Comparison of ENCODE assay signal across 33 cellular contexts in the genomic region with DNA sequence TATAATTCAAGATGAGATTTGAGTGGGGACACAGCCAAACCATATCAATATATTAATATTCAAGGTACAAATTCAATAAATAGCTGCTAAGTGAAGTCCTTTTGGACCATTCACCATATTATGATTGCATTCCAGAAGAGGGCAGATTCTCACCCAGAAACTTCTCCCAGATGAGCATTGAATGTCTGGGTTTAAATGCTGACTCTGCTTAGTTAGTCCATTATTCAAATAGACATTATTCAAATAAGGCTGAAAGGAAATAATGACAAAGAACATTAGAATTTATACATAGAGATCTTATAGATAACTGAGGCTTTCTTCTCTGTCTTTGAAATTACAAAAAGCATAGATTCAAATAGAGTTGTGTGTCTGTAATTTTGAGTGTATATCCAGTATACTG.
DNase-seq lines count a peak whose midpoint lies in the region; ATAC-seq, FAIRE-seq and TF ChIP-seq lines count a peak whose summit lies in the region.
"Had no signal": no experiment of that assay in that cellular context is flagged by ENCODE, and none has a peak within 500 bp of the region (broad histone marks: within the 10 kb centered on the region; RNA-seq: fewer than 3 reads in every experiment).

No MANE protein-coding gene starts in this region.

- no peak overlapping the region for H4K8ac ChIP-seq in trophoblast cell (ENCODE audit: low read depth, low read length)

- H3K4ac ChIP-seq in trophoblast cell (ENCODE audit: low read depth, low read length): no peak overlapping the region

- peak overlapping the region; percentile 39 for H4K91ac ChIP-seq in trophoblast cell (ENCODE audit: low read depth, low read length)

- H3K4me1 ChIP-seq in HepG2 (ENCODE audit: insufficient read depth, low read length) (no peaks in the 10 kb centered on the region), right lobe of liver (no peaks in the 10 kb centered on the region), trophoblast cell (ENCODE audit: control insufficient read depth in 1 of 2, insufficient read depth in 2 of 2, low read length in 2 of 2) (no peaks in the 10 kb centered on the region)
- H3K4me1 ChIP-seq: A549; BE2C; BLaER1; BLaER1 treated with 17β-estradiol and CSF1 and Interleukin-3, amounts not matched to agents 10 nM and 100 nM; Caco-2 had no signal

- H3K23ac ChIP-seq in trophoblast cell (ENCODE audit: low read length): no peak overlapping the region

- no peak overlapping the region for H3K9ac ChIP-seq in HepG2 (ENCODE audit: insufficient read depth, low read depth, low read length)
- H3K9ac ChIP-seq in trophoblast cell (ENCODE audit: low read length): no peak overlapping the region
- H3K9ac ChIP-seq: BLaER1; BLaER1 treated with 17β-estradiol and CSF1 and Interleukin-3, amounts not matched to agents 10 nM and 100 nM had no signal

- H4K20me1 ChIP-seq in HepG2 (ENCODE audit: insufficient read depth, low read length): no peaks in the 10 kb centered on the region
- H4K20me1 ChIP-seq: BLaER1; BLaER1 treated with 17β-estradiol and CSF1 and Interleukin-3, amounts not matched to agents 10 nM and 100 nM had no signal

- TF ChIP-seq CTCF in HepG2 (CRISPR knock-in tag; IDR thresholded peaks at IDR 0.05): no peak
- no peak for TF ChIP-seq CTCF in right lobe of liver (IDR thresholded peaks at IDR 0.05)

- H2BK5ac ChIP-seq in trophoblast cell (ENCODE audit: low read depth, low read length, poor library complexity): no peak overlapping the region

- DNase-seq in NCI-H526 (lab: John Stamatoyannopoulos, UW): peak; percentile 9 to 10
- no peak for DNase-seq in NCI-H526 treated with DMSO at 0.1 percent for 48 hours (lab: John Stamatoyannopoulos, UW)
- no peak for DNase-seq in HepG2 (ENCODE audit: low spot score)
- DNase-seq in right lobe of liver: no peak
- peak in 1 of 2 donors; percentile 2 for DNase-seq in trophoblast cell
- DNase-seq: 8988T; ACHN; AML-193; BE2C; C1 segment of cervical spinal cord; Caco-2; Calu3; CD4-positive, alpha-beta memory T cell; CD4-positive, alpha-beta T cell; CD4-positive, CD25-positive, alpha-beta regulatory T cell; CD8-positive, alpha-beta memory T cell; CD8-positive, alpha-beta T cell; COR-L47; DMS 273 treated with DMSO at 0.1 percent for 48 hours; DMS153; DMS53; DMS79; DMS79 treated with DMSO at 0.1 percent for 48 hours; DND-41; EL had no signal

- ATAC-seq in HepG2: no peak
- no peak for ATAC-seq in right lobe of liver
- ATAC-seq in HG03571 (IDR thresholded peaks at IDR 0.05; ENCODE audit: unreplicated experiment): no peak
- ATAC-seq: A549; CD8-positive, alpha-beta T cell had no signal

- no peak overlapping the region for H3K18ac ChIP-seq in trophoblast cell (ENCODE audit: low read length)

- H3K36me3 ChIP-seq in HepG2 (replicated peaks in 1 of 2; ENCODE audit: control insufficient read depth in 1 of 2, insufficient read depth in 2 of 2, low read length in 2 of 2) (no peaks in the 10 kb centered on the region), right lobe of liver (no peaks in the 10 kb centered on the region), trophoblast cell (ENCODE audit: control insufficient read depth in 1 of 2, insufficient read depth in 2 of 2, low read length in 2 of 2) (no peaks in the 10 kb centered on the region)
- H3K36me3 ChIP-seq: BE2C; BLaER1; BLaER1 treated with 17β-estradiol and CSF1 and Interleukin-3, amounts not matched to agents 10 nM and 100 nM had no signal

- H3K4me2 ChIP-seq in HepG2 (ENCODE audit: low read depth, low read length): no peak overlapping the region
- H3K4me2 ChIP-seq in trophoblast cell (ENCODE audit: low read length): no peak overlapping the region
- H3K4me2 ChIP-seq: A549; BLaER1; BLaER1 treated with 17β-estradiol and CSF1 and Interleukin-3, amounts not matched to agents 10 nM and 100 nM had no signal

- in situ Hi-C loops in HepG2 (cut with HindIII; ENCODE audit: extremely low pct_ligation_motif_present, low pct_unique_long_range_greater_than_20kb): no loop called here

- POLR2A ChIA-PET in HepG2 (lab: Yijun Ruan, JAX): no interaction called here

- no peak for FAIRE-seq in HepG2 (lab: Jason Lieb, UNC)
- FAIRE-seq: A204.1, A549, D721Med had no signal

- no peaks in the 10 kb centered on the region for H3K27me3 ChIP-seq in HepG2 (ENCODE audit: control insufficient read depth in 1 of 2, insufficient read depth in 2 of 2, low read length in 2 of 2)
- H3K27me3 ChIP-seq in right lobe of liver: no peaks in the 10 kb centered on the region
- no peaks in the 10 kb centered on the region for H3K27me3 ChIP-seq in trophoblast cell (ENCODE audit: insufficient read depth, low read length)
- H3K27me3 ChIP-seq: BLaER1; BLaER1 treated with 17β-estradiol and CSF1 and Interleukin-3, amounts not matched to agents 10 nM and 100 nM had no signal

- H3K79me2 ChIP-seq in HepG2 (ENCODE audit: insufficient read depth, low read length): no peaks in the 10 kb centered on the region
- no peaks in the 10 kb centered on the region for H3K79me2 ChIP-seq in trophoblast cell (ENCODE audit: control insufficient read depth, insufficient read depth, low read length, poor library complexity)

- H3K14ac ChIP-seq in trophoblast cell (ENCODE audit: low read length): no peak overlapping the region

- no peak for TF ChIP-seq EP300 in HepG2 (IDR thresholded peaks at IDR 0.05; ENCODE audit: low read depth in 2 of 2, low read length in 2 of 2)
- no peak for TF ChIP-seq EP300 in HepG2 (CRISPR knock-in tag; IDR thresholded peaks at IDR 0.05; ENCODE audit: borderline replicate concordance)

- no peak for TF ChIP-seq RAD21 in HepG2 (CRISPR knock-in tag; IDR thresholded peaks at IDR 0.05)

- intact Hi-C loops in HepG2 (cut with micrococcal nuclease; ENCODE audit: unreplicated experiment) (no loop called here), right lobe of liver (cut with DNase I) (no loop called here)

- H4K12ac ChIP-seq in trophoblast cell (ENCODE audit: low read depth, low read length): no peak overlapping the region

- H3K9me3 ChIP-seq in HepG2 (ENCODE audit: low read length) (no peaks in the 10 kb centered on the region), right lobe of liver (no peaks in the 10 kb centered on the region), trophoblast cell (ENCODE audit: insufficient read depth, low read depth, low read length) (no peaks in the 10 kb centered on the region)
- H3K9me3 ChIP-seq: A549; BE2C; BLaER1; BLaER1 treated with 17β-estradiol and CSF1 and Interleukin-3, amounts not matched to agents 10 nM and 100 nM; Caco-2 had no signal

- BruUV-seq in HepG2 (replicated peaks; lab: Mats Ljungman, UMichigan): no TSS peak

- H2AK5ac ChIP-seq in trophoblast cell (ENCODE audit: low read length): no peak overlapping the region

- H3K27ac ChIP-seq in HepG2 (ENCODE audit: extremely low read length, insufficient read depth, low read length) (no peak overlapping the region), right lobe of liver (no peak overlapping the region), trophoblast cell (ENCODE audit: low read depth, low read length) (no peak overlapping the region)
- H3K27ac ChIP-seq: 22Rv1; A549; BLaER1; BLaER1 treated with 17β-estradiol and CSF1 and Interleukin-3, amounts not matched to agents 10 nM and 100 nM; C4-2B had no signal

- H2AFZ ChIP-seq in HepG2 (ENCODE audit: low read length) (no peak overlapping the region), trophoblast cell (ENCODE audit: insufficient read depth, low read length, poor library complexity) (no peak overlapping the region)

- TF ChIP-seq POLR2A in HepG2 (IDR thresholded peaks at IDR 0.05; ENCODE audit: insufficient read depth in 1 of 2, low read depth in 2 of 2, low read length in 2 of 2): no peak
- no peak for TF ChIP-seq POLR2A in right lobe of liver (IDR thresholded peaks at IDR 0.05)

- H2BK12ac ChIP-seq in trophoblast cell (ENCODE audit: low read length): peak overlapping the region; percentile 99

- H3K4me3 ChIP-seq in HepG2 (replicated peaks in 1 of 3; ENCODE audit: insufficient read depth in 1 of 3, low read depth in 2 of 3, low read length in 3 of 3): no peak overlapping the region
- no peak overlapping the region for H3K4me3 ChIP-seq in right lobe of liver
- H3K4me3 ChIP-seq in trophoblast cell (ENCODE audit: low read depth, low read length): no peak overlapping the region
- H3K4me3 ChIP-seq: A549; BLaER1; BLaER1 treated with 17β-estradiol and CSF1 and Interleukin-3, amounts not matched to agents 10 nM and 100 nM had no signal

- peak overlapping the region; percentile 53 for H2BK120ac ChIP-seq in trophoblast cell (ENCODE audit: insufficient read depth, low read length, poor library complexity)

- peaks cover 16% of the 10 kb centered on the region for H3K79me1 ChIP-seq in trophoblast cell (ENCODE audit: low read length)

- CTCF ChIA-PET in HepG2 (lab: Yijun Ruan, JAX; ENCODE audit: low intra/inter-chr PET ratio, low total read pairs): no interaction called here

TF ChIP-seq in HepG2, 621 proteins besides CTCF, POLR2A, EP300 and RAD21 (continues in another document):
- TF ChIP-seq MTF1 (CRISPR knock-in tag; IDR thresholded peaks at IDR 0.05): no peak
- TF ChIP-seq, protein P1, sequence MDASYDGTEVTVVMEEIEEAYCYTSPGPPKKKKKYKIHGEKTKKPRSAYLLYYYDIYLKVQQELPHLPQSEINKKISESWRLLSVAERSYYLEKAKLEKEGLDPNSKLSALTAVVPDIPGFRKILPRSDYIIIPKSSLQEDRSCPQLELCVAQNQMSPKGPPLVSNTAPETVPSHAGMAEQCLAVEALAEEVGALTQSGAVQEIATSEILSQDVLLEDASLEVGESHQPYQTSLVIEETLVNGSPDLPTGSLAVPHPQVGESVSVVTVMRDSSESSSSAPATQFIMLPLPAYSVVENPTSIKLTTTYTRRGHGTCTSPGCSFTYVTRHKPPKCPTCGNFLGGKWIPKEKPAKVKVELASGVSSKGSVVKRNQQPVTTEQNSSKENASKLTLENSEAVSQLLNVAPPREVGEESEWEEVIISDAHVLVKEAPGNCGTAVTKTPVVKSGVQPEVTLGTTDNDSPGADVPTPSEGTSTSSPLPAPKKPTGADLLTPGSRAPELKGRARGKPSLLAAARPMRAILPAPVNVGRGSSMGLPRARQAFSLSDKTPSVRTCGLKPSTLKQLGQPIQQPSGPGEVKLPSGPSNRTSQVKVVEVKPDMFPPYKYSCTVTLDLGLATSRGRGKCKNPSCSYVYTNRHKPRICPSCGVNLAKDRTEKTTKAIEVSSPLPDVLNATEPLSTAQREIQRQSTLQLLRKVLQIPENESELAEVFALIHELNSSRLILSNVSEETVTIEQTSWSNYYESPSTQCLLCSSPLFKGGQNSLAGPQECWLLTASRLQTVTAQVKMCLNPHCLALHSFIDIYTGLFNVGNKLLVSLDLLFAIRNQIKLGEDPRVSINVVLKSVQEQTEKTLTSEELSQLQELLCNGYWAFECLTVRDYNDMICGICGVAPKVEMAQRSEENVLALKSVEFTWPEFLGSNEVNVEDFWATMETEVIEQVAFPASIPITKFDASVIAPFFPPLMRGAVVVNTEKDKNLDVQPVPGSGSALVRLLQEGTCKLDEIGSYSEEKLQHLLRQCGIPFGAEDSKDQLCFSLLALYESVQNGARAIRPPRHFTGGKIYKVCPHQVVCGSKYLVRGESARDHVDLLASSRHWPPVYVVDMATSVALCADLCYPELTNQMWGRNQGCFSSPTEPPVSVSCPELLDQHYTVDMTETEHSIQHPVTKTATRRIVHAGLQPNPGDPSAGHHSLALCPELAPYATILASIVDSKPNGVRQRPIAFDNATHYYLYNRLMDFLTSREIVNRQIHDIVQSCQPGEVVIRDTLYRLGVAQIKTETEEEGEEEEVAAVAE (CRISPR knock-in tag; IDR thresholded peaks at IDR 0.05; ENCODE audit: borderline replicate concordance): no peak
- no peak for TF ChIP-seq NFIC (IDR thresholded peaks at IDR 0.05; ENCODE audit: low read length)

Comparison
In these comparisons a context has a peak if more than half of its experiments do, and no peak if none do; other contexts are left out.
1. DNase-seq: peak in NCI-H526 (2 of 2); none in NCI-H526 treated with DMSO at 0.1 percent for 48 hours (single experiment), HepG2 (single experiment) and right lobe of liver (0 of 3).